ENCODE assay signal across 23 cellular contexts in the genomic region with DNA sequence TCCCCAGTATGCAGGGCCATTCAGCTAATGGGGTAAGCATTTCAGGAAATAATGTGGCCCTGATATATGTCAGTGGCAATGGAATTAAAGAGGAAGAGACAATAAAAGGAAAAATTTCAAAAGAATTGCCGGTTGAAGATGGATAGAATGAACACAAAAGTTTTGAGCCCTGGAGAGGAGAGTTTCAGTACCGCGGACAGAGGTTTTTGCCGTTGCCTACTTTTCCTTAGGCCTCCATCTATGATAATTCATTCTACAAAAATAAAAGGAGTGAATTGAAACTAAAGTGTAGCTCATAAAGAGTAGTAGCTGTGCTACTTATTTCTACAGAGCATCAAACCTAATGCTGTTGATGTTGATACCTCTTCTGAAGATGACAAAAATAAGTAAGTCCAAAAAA.
DNase-seq lines count a peak whose midpoint lies in the region; ATAC-seq, FAIRE-seq and TF ChIP-seq lines count a peak whose summit lies in the region.
"Had no signal": no experiment of that assay in that cellular context is flagged by ENCODE, and none has a peak within 500 bp of the region (broad histone marks: within the 10 kb centered on the region; RNA-seq: fewer than 3 reads in every experiment).

No MANE protein-coding gene starts in this region.

- 80% methylated on average over 4 of the region's 4 CpGs for WGBS in SK-N-SH (ENCODE audit: low lambda C conversion rate)

- H3K4me3 ChIP-seq in SK-N-SH (ENCODE audit: low read depth in 2 of 2, low read length in 1 of 2): no peak overlapping the region
- no peak overlapping the region for H3K4me3 ChIP-seq in choroid plexus epithelial cell (ENCODE audit: low read depth, low read length)
- no peak overlapping the region for H3K4me3 ChIP-seq in kidney (ENCODE audit: low read length in 2 of 2)
- H3K4me3 ChIP-seq: BLaER1, psoas muscle, smooth muscle cell had no signal

- intact Hi-C loops in kidney (cut with DNase I): no loop called here
- intact Hi-C loops in posterior cingulate gyrus (cut with DNase I): no loop called here

- FAIRE-seq in kidney (lab: Jason Lieb, UNC): no peak
- FAIRE-seq: islet of Langerhans had no signal

- no peak overlapping the region for H2AFZ ChIP-seq in SK-N-SH (ENCODE audit: low read depth)

- CTCF ChIA-PET in SK-N-SH (lab: Yijun Ruan, JAX): no interaction called here

- H3K4me2 ChIP-seq in SK-N-SH: no peak overlapping the region
- H3K4me2 ChIP-seq: BLaER1, smooth muscle cell had no signal

- no peaks in the 10 kb centered on the region for H3K9me3 Mint-ChIP-seq in neural crest cell
- H3K9me3 Mint-ChIP-seq: memory B cell, nephron, type B pancreatic cell had no signal

- no peaks in the 10 kb centered on the region for H3K36me3 Mint-ChIP-seq in neural crest cell (ENCODE audit: low read depth)
- H3K36me3 Mint-ChIP-seq: memory B cell, type B pancreatic cell had no signal

- H3K27me3 Mint-ChIP-seq in neural crest cell (ENCODE audit: low read depth): no peaks in the 10 kb centered on the region
- H3K27me3 Mint-ChIP-seq: memory B cell had no signal

- TF ChIP-seq CTCF in SK-N-SH (IDR thresholded peaks at IDR 0.05) (no peak), choroid plexus epithelial cell (conservative IDR thresholded peaks at IDR 0.05; ENCODE audit: low read depth, low read length) (no peak), neural crest cell (conservative IDR thresholded peaks at IDR 0.05) (no peak), kidney (IDR thresholded peaks at IDR 0.05; ENCODE audit: borderline replicate concordance, extremely low read depth, insufficient read depth) (no peak)

- no peaks in the 10 kb centered on the region for H3K9me2 ChIP-seq in SK-N-SH

- no peaks in the 10 kb centered on the region for H3K27me3 ChIP-seq in SK-N-SH (ENCODE audit: insufficient read depth)
- H3K27me3 ChIP-seq: BLaER1 had no signal

- H3K4me3 Mint-ChIP-seq in neural crest cell: no peak overlapping the region
- H3K4me3 Mint-ChIP-seq: memory B cell, nephron, type B pancreatic cell had no signal

- H3K9me3 ChIP-seq in SK-N-SH: no peaks in the 10 kb centered on the region
- H3K9me3 ChIP-seq in kidney (ENCODE audit: control insufficient read depth in 1 of 2, low read length in 2 of 2): no peaks in the 10 kb centered on the region
- H3K9me3 ChIP-seq: BLaER1, psoas muscle had no signal

- no peak overlapping the region for H3K9ac ChIP-seq in SK-N-SH
- no peak overlapping the region for H3K9ac ChIP-seq in kidney (ENCODE audit: low read length in 2 of 2)
- H3K9ac ChIP-seq: BLaER1 had no signal

- H4K20me1 ChIP-seq in SK-N-SH (ENCODE audit: insufficient read depth): no peaks in the 10 kb centered on the region
- H4K20me1 ChIP-seq: BLaER1 had no signal

- DNase-seq in SK-N-SH (no peak), LoVo (ENCODE audit: low spot score) (peak; percentile 3), choroid plexus epithelial cell (ENCODE audit: low read depth) (peak; percentile 18), neural crest cell (ENCODE audit: low read depth, low spot score) (peak; percentile 19), kidney (no peak), posterior cingulate gyrus (no peak)
- DNase-seq: 8988T; activated CD4-positive, alpha-beta T cell treated with anti-CD3 and anti-CD28 coated beads, Interleukin-2, amount 50 U/mL, for 4 hours; H7; MM.1S; NCI-H187 treated with DMSO at 0.1 percent for 48 hours; NCI-H2227 treated with DMSO at 0.1 percent for 48 hours; psoas muscle; stimulated activated CD4-positive, alpha-beta T cell treated with anti-CD3 and anti-CD28 coated beads, Interleukin-4, amount 100 ng/mL, for 4 hours; SW 1271 had no signal

- TF ChIP-seq EP300 in SK-N-SH (IDR thresholded peaks at IDR 0.05; ENCODE audit: borderline replicate concordance in 1 of 2, low read depth in 1 of 2, low read length in 1 of 2): no peak

- H3K4me1 ChIP-seq in SK-N-SH (ENCODE audit: control insufficient read depth in 1 of 2, insufficient read depth in 2 of 2, low read depth in 1 of 2, low read length in 1 of 2): peaks cover 0 to 6% of the 10 kb centered on the region in 2 experiments; a peak in 1 of 4 replicates
- no peaks in the 10 kb centered on the region for H3K4me1 ChIP-seq in kidney (ENCODE audit: control insufficient read depth in 1 of 2, insufficient read depth in 1 of 2, low read depth in 1 of 2, low read length in 2 of 2)
- H3K4me1 ChIP-seq: BLaER1, psoas muscle had no signal

- H3K27ac ChIP-seq in SK-N-SH (ENCODE audit: low read depth in 2 of 2, low read length in 1 of 2) (no peak overlapping the region), kidney (ENCODE audit: low read depth in 2 of 2, low read length in 2 of 2) (no peak overlapping the region)
- H3K27ac ChIP-seq: BLaER1, psoas muscle had no signal

- POLR2A ChIA-PET in SK-N-SH (lab: Yijun Ruan, JAX): no interaction called here

- ATAC-seq in SK-N-SH treated with all-trans-retinoic acid at 6 μM for 48 hours (no peak), GM18517 (IDR thresholded peaks at IDR 0.05; ENCODE audit: unreplicated experiment) (no peak)
- ATAC-seq: psoas muscle had no signal

- no peak overlapping the region for H3K27ac Mint-ChIP-seq in neural crest cell (ENCODE audit: unreplicated experiment)
- H3K27ac Mint-ChIP-seq: memory B cell, nephron, type B pancreatic cell had no signal

- no peak for TF ChIP-seq RAD21 in SK-N-SH (IDR thresholded peaks at IDR 0.05; ENCODE audit: low read length)

- no peaks in the 10 kb centered on the region for H3K36me3 ChIP-seq in SK-N-SH (replicated peaks in 1 of 2; ENCODE audit: control insufficient read depth in 1 of 2, insufficient read depth in 2 of 2, low read length in 1 of 2)
- no peaks in the 10 kb centered on the region for H3K36me3 ChIP-seq in kidney (ENCODE audit: control insufficient read depth in 1 of 2, insufficient read depth in 2 of 2, low read length in 2 of 2)
- H3K36me3 ChIP-seq: BLaER1 had no signal

- no peaks in the 10 kb centered on the region for H3F3A ChIP-seq in SK-N-SH (replicated peaks; ENCODE audit: insufficient read depth)

- H3K4me1 Mint-ChIP-seq in neural crest cell: no peaks in the 10 kb centered on the region
- H3K4me1 Mint-ChIP-seq: memory B cell, nephron had no signal

- H3K79me2 ChIP-seq in SK-N-SH (ENCODE audit: insufficient read depth): no peaks in the 10 kb centered on the region

TF ChIP-seq in SK-N-SH, 30 proteins besides CTCF, POLR2A, EP300 and RAD21:
- TF ChIP-seq, protein P1, sequence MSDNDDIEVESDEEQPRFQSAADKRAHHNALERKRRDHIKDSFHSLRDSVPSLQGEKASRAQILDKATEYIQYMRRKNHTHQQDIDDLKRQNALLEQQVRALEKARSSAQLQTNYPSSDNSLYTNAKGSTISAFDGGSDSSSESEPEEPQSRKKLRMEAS (IDR thresholded peaks at IDR 0.05; ENCODE audit: low read depth): no peak
- TF ChIP-seq, protein P2, sequence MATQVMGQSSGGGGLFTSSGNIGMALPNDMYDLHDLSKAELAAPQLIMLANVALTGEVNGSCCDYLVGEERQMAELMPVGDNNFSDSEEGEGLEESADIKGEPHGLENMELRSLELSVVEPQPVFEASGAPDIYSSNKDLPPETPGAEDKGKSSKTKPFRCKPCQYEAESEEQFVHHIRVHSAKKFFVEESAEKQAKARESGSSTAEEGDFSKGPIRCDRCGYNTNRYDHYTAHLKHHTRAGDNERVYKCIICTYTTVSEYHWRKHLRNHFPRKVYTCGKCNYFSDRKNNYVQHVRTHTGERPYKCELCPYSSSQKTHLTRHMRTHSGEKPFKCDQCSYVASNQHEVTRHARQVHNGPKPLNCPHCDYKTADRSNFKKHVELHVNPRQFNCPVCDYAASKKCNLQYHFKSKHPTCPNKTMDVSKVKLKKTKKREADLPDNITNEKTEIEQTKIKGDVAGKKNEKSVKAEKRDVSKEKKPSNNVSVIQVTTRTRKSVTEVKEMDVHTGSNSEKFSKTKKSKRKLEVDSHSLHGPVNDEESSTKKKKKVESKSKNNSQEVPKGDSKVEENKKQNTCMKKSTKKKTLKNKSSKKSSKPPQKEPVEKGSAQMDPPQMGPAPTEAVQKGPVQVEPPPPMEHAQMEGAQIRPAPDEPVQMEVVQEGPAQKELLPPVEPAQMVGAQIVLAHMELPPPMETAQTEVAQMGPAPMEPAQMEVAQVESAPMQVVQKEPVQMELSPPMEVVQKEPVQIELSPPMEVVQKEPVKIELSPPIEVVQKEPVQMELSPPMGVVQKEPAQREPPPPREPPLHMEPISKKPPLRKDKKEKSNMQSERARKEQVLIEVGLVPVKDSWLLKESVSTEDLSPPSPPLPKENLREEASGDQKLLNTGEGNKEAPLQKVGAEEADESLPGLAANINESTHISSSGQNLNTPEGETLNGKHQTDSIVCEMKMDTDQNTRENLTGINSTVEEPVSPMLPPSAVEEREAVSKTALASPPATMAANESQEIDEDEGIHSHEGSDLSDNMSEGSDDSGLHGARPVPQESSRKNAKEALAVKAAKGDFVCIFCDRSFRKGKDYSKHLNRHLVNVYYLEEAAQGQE (IDR thresholded peaks at IDR 0.05; ENCODE audit: low read depth, low read length): peak; percentile 92
TF ChIP-seq in SK-N-SH: peak in this region for 1.

TF ChIP-seq in SK-N-SH treated with all-trans-retinoic acid at 6 μM for 48 hours, 23 proteins besides CTCF, POLR2A, EP300 and RAD21:
- TF ChIP-seq TCF4 (CRISPR knock-in tag; IDR thresholded peaks at IDR 0.05; ENCODE audit: borderline replicate concordance) (no peak), BACH2 (CRISPR knock-in tag; IDR thresholded peaks at IDR 0.05; ENCODE audit: borderline replicate concordance) (no peak), PPARA (CRISPR knock-in tag; IDR thresholded peaks at IDR 0.05; ENCODE audit: borderline replicate concordance) (no peak), ZFP3 (CRISPR knock-in tag; IDR thresholded peaks at IDR 0.05) (no peak)

Comparison
In these comparisons a context has a peak if more than half of its experiments do, and no peak if none do; other contexts are left out.
1. DNase-seq: peak in LoVo (single experiment), choroid plexus epithelial cell (single experiment) and neural crest cell (single experiment); none in SK-N-SH (single experiment), kidney (single experiment) and posterior cingulate gyrus (0 of 10).